ENCODE assay signal across 13 cellular contexts in the genomic region with DNA sequence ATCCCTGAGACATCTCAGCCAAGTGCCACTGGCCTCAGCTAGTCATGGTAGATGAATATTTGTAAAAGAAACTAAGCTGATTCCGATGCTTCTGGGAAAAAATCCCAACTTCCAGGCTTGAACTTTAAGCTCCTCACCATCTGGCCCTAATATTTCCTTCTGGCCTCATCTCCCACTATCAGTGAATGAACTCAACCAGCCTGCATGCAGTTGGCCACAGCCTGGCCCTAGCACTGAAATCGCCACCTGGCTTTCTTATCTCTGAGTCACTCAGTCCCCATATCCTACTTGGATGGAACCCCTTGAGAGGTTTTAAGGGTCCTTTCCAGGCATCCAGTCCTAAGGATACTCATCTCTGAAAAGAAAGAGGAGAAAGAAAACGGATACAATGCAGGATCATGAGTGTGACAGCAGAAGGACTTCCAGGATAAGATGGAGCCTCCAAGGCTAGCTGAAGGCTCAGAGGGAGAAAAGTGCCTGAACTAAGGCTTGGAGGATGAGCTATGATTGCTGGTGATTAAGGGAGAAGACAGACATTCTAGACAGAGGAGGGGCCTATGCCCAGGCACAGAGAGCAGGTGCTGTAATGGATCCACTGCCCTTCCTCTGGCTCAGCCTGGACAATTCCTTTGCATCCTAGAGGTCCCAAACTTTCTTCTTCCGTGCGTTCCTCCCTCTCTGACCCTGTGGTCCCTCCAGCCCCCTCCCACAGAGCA.
"Had no signal": no experiment of that assay in that cellular context is flagged by ENCODE, and none has a peak within 500 bp of the region (broad histone marks: within the 10 kb centered on the region; RNA-seq: fewer than 3 reads in every experiment).

No MANE protein-coding gene starts in this region.

- ATAC-seq: activated CD8-positive, alpha-beta T cell treated with anti-CD3 and anti-CD28 coated beads, Interleukin-2, amount 10 ng/mL, durations not matched to agents 7 days and 5 days; psoas muscle had no signal

- H3K27me3 ChIP-seq: colonic mucosa, right lobe of liver, uterus had no signal

- H3K36me3 ChIP-seq: colonic mucosa, esophagus muscularis mucosa, right lobe of liver, uterus had no signal

- DNase-seq: activated B cell treated with CpG ODN at 0.5 μM for 24 hours; activated CD4-positive, alpha-beta T cell treated with anti-CD3 and anti-CD28 coated beads for 48 hours; activated CD8-positive, alpha-beta memory T cell treated with anti-CD3 and anti-CD28 coated beads, Interleukin-2, amount 50 U/mL, for 4 hours; activated CD8-positive, alpha-beta T cell treated with anti-CD3 and anti-CD28 coated beads, Interleukin-2, amount 10 ng/mL, durations not matched to agents 7 days and 5 days; activated gamma-delta T cell; activated T-cell treated with anti-CD3 and anti-CD28 coated beads, Interleukin-2, amount 50 U/mL, for 72 hours; colonic mucosa; nephron progenitor cell; psoas muscle; right lobe of liver; uterus had no signal

- H3K4me3 ChIP-seq: colonic mucosa, esophagus muscularis mucosa, psoas muscle, right lobe of liver, smooth muscle cell, uterus had no signal

- H3K9me3 ChIP-seq: colonic mucosa, esophagus muscularis mucosa, psoas muscle, right lobe of liver, uterus had no signal

- H3K4me1 ChIP-seq: colonic mucosa, psoas muscle, uterus had no signal

- H3K27ac ChIP-seq: colonic mucosa, esophagus muscularis mucosa, psoas muscle, right lobe of liver, uterus had no signal
